ENCODE assay signal across 10 cellular contexts in the genomic region with DNA sequence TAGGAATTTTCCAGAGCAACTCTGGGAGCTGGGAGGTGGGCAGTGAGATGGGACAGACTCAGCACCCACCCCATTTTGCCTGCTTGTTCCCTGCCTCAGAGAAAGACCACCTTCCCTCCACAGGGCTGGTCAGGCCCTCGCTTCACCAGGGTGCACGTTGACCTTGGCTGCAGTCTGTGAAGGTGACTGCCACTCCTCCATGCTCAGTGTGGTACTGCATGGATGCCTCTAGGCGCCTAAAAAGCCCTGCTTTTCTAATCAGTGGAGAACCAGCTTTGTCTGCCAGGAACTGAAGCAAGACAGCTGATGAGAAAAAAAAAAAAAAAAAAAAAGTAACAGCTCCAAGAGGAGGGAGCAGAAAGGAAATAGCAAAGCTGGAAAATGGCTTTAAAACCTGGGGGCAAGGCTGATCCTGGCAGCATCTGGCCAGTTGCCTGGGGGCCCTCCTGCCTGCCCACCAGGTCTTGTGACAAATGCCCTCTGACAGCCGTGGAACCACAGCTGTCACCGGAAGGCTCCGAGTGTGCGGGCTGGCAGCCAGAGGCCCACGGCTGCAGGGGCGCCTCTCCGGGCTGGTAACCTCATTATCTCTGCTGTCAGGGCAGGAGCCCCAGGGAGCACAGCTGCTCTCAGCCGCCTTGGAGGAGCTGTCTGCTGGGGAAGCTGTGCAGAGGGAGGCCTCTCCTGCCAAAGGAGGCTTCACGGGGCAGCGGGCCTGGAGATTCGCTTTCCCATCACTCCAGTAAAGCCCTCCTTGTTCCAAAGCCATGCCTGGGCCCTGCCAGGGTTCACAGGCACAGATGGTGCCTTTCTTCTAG. TPM values are rescaled to one million over a fixed set of nuclear protein-coding genes. Genes with fewer than 3 reads are reported as not detected.
DNase-seq lines count a peak whose midpoint lies in the region; ATAC-seq and TF ChIP-seq lines count a peak whose summit lies in the region.
"Had no signal": no experiment of that assay in that cellular context is flagged by ENCODE, and none has a peak within 500 bp of the region (broad histone marks: within the 10 kb centered on the region; RNA-seq: fewer than 3 reads in every experiment).

No MANE protein-coding gene starts in this region.

- no peak overlapping the region for H3K4me3 Mint-ChIP-seq in memory B cell
- H3K4me3 Mint-ChIP-seq in activated CD4-positive, alpha-beta T cell treated with anti-CD3 and anti-CD28 coated beads, Interleukin-2, amount 10 ng/mL, durations not matched to agents 24 days and 14 days = no peak overlapping the region
- H3K4me3 Mint-ChIP-seq: IgD-negative memory B cell had no signal

- peaks cover 0 to 59% (median 23%) of the 10 kb centered on the region in 4 donors for H3K4me1 ChIP-seq in tibial nerve

- 18 to 27% methylated on average over 10 to 14 of the region's 14 CpGs for WGBS in tibial nerve, 2 donors

- no peak for TF ChIP-seq POLR2A in tibial nerve (IDR thresholded peaks at IDR 0.05)

- H3K4me1 Mint-ChIP-seq in memory B cell = peaks cover 6% of the 10 kb centered on the region
- H3K4me1 Mint-ChIP-seq in activated CD4-positive, alpha-beta T cell treated with anti-CD3 and anti-CD28 coated beads, Interleukin-2, amount 10 ng/mL, durations not matched to agents 24 days and 14 days = no peaks in the 10 kb centered on the region
- H3K4me1 Mint-ChIP-seq: IgD-negative memory B cell had no signal

- H3K27me3 ChIP-seq in tibial nerve (no peaks in the 10 kb centered on the region), brain microvascular endothelial cell (replicated peaks) (no peaks in the 10 kb centered on the region)

- intact Hi-C loops in activated CD4-positive, alpha-beta T cell treated with anti-CD3 and anti-CD28 coated beads, Interleukin-2, amount 10 ng/mL, durations not matched to agents 24 days and 14 days (cut with micrococcal nuclease) = no loop called here

- H3K27me3 Mint-ChIP-seq in memory B cell = peaks cover 7% of the 10 kb centered on the region
- peaks cover 2% of the 10 kb centered on the region for H3K27me3 Mint-ChIP-seq in activated CD4-positive, alpha-beta T cell treated with anti-CD3 and anti-CD28 coated beads, Interleukin-2, amount 10 ng/mL, durations not matched to agents 24 days and 14 days

- ATAC-seq in GM19372 (IDR thresholded peaks at IDR 0.05; ENCODE audit: low read depth, unreplicated experiment) = peak; percentile 57
- peak; percentile 48 for ATAC-seq in memory B cell (ENCODE audit: low read depth)
- ATAC-seq in HG02852 (IDR thresholded peaks at IDR 0.05; ENCODE audit: unreplicated experiment) = no peak

- no peak overlapping the region for H3K27ac Mint-ChIP-seq in memory B cell
- H3K27ac Mint-ChIP-seq in activated CD4-positive, alpha-beta T cell treated with anti-CD3 and anti-CD28 coated beads, Interleukin-2, amount 10 ng/mL, durations not matched to agents 24 days and 14 days = no peak overlapping the region
- H3K27ac Mint-ChIP-seq: IgD-negative memory B cell had no signal

- H3K36me3 Mint-ChIP-seq in memory B cell = no peaks in the 10 kb centered on the region
- H3K36me3 Mint-ChIP-seq in activated CD4-positive, alpha-beta T cell treated with anti-CD3 and anti-CD28 coated beads, Interleukin-2, amount 10 ng/mL, durations not matched to agents 24 days and 14 days (ENCODE audit: low read depth) = no peaks in the 10 kb centered on the region
- H3K36me3 Mint-ChIP-seq: IgD-negative memory B cell had no signal

- H3K4me3 ChIP-seq in cardiac fibroblast (replicated peaks in 1 of 2; ENCODE audit: low read depth in 2 of 2, low read length in 2 of 2) = no peak overlapping the region
- peak overlapping the region in 1 of 4 donors; percentile 24 for H3K4me3 ChIP-seq in tibial nerve
- no peak overlapping the region for H3K4me3 ChIP-seq in brain microvascular endothelial cell (ENCODE audit: low read depth, low read length)

- TF ChIP-seq CTCF in cardiac fibroblast (IDR thresholded peaks at IDR 0.05; ENCODE audit: low read depth, low read length) (no peak), tibial nerve (IDR thresholded peaks at IDR 0.05) (no peak), brain microvascular endothelial cell (IDR thresholded peaks at IDR 0.05; ENCODE audit: low read depth, low read length, missing control alignments) (no peak)

- DNase-seq in NCI-H128 (lab: John Stamatoyannopoulos, UW; ENCODE audit: unreplicated experiment) = peak; percentile 48
- DNase-seq in cardiac fibroblast (ENCODE audit: low read depth in 2 of 2) = peak; percentile 9 to 88
- no peak for DNase-seq in memory B cell (ENCODE audit: low spot score in 2 of 2)
- DNase-seq in tibial nerve (ENCODE audit: low spot score in 2 of 2) = no peak
- DNase-seq in brain microvascular endothelial cell = no peak
- no peak for DNase-seq in activated CD4-positive, alpha-beta T cell treated with anti-CD3 and anti-CD28 coated beads, Interleukin-2, amount 10 ng/mL, durations not matched to agents 24 days and 14 days

- H3K36me3 ChIP-seq in tibial nerve (peaks cover 0 to 29% (median 0%) of the 10 kb centered on the region in 3 donors), brain microvascular endothelial cell (replicated peaks) (no peaks in the 10 kb centered on the region)

- no peaks in the 10 kb centered on the region for H3K9me3 Mint-ChIP-seq in memory B cell
- no peaks in the 10 kb centered on the region for H3K9me3 Mint-ChIP-seq in activated CD4-positive, alpha-beta T cell treated with anti-CD3 and anti-CD28 coated beads, Interleukin-2, amount 10 ng/mL, durations not matched to agents 24 days and 14 days

- H3K9me3 ChIP-seq in tibial nerve = no peaks in the 10 kb centered on the region

- in situ Hi-C loops in brain microvascular endothelial cell (cut with HindIII; ENCODE audit: low pct_ligation_motif_present, low sequenced_read_pairs) = no loop called here

- H3K27ac ChIP-seq in tibial nerve = peak overlapping the region in 3 of 4 donors; percentile 21 to 77 (median 75)
- H3K27ac ChIP-seq in brain microvascular endothelial cell = no peak overlapping the region
- H3K27ac ChIP-seq: epithelial cell of prostate had no signal

- peak in 1 of 2 donors; percentile 18 for TF ChIP-seq EP300 in tibial nerve (IDR thresholded peaks at IDR 0.05)

RNA-seq across cellular contexts. Expression of a gene that starts 13.7 kb away (rescaled TPM):
- 10 to 100 TPM; 14.9 to 22.6 (median 19.1) TPM for total RNA-seq in tibial nerve
- total RNA-seq in activated CD4-positive, alpha-beta T cell treated with anti-CD3 and anti-CD28 coated beads, Interleukin-2, amount 10 ng/mL, durations not matched to agents 24 days and 14 days = 0.16 and 0.26 TPM in 2 replicates

Comparison
In these comparisons a context has a peak if more than half of its experiments do, and no peak if none do; other contexts are left out.
1. DNase-seq: peak in NCI-H128 (single experiment) and cardiac fibroblast (2 of 2); none in memory B cell (0 of 2), tibial nerve (0 of 2), brain microvascular endothelial cell (single experiment) and activated CD4-positive, alpha-beta T cell treated with anti-CD3 and anti-CD28 coated beads, Interleukin-2, amount 10 ng/mL, durations not matched to agents 24 days and 14 days (single experiment).
2. RNA of a gene that starts 13.7 kb away (total RNA-seq): 14.9 to 22.6 TPM in tibial nerve; 0.16 to 0.26 TPM in activated CD4-positive, alpha-beta T cell treated with anti-CD3 and anti-CD28 coated beads, Interleukin-2, amount 10 ng/mL, durations not matched to agents 24 days and 14 days; every median in the first group is over 10 times any median in the second.